In the genomic region with DNA sequence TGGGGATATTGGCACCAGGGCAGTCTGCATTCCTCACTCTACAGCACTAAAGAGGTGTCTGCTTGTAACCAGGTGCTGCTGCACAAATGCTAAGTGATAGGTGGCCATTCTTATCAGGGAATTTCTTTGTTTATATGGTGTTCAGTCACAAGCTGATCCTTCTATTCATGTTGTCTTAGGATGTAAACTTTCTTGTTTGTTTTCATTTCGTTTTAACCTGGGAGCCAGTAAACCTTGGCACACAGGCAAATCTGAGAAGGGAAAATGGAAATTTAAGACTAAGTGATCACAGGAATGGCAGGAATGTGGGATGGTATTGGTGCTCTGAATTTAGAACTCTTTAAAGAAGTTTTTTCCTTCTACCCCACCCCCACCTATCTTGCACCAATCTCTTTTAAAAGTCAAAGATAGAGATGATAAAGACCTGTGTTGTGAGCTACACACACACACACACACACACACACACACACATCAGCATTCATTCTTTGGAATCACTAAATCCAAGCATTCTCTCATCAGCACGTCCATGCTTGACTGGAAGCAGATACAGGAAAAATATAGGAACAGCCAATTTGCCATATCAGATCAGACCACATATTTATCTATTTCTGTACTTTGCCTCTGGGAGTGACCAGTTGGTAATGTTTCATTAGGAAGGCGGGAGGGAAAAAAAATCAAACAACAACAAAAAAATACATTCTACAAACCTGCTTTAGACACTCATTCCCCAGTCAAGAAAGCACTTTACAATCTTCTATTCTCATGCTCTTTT, we compare ENCODE assay signal across 33 cellular contexts.
DNase-seq lines count a peak whose midpoint lies in the region; ATAC-seq and TF ChIP-seq lines count a peak whose summit lies in the region.
"Had no signal": no experiment of that assay in that cellular context is flagged by ENCODE, and none has a peak within 500 bp of the region (broad histone marks: within the 10 kb centered on the region; RNA-seq: fewer than 3 reads in every experiment).

No MANE protein-coding gene starts in this region.

- H3K27me3 Mint-ChIP-seq in GM23338 (ENCODE audit: insufficient read depth, low read depth, poor library complexity) (peaks cover 2% of the 10 kb centered on the region), neural progenitor cell (ENCODE audit: insufficient read depth, low read depth) (peaks cover 2% of the 10 kb centered on the region)
- H3K27me3 Mint-ChIP-seq: activated CD4-positive, alpha-beta memory T cell treated with anti-CD3 and anti-CD28 coated beads, Interleukin-2, amount 10 ng/mL, durations not matched to agents 7 days and 5 days; activated T-helper 17 cell treated with anti-CD3 and anti-CD28 coated beads, Interleukin-2, amount 50 U/mL, for 72 hours; stimulated activated naive B cell treated with anti-CD40 and anti-IgM and Interleukin-4, amounts not matched to agents 10 μg/mL and 1 μg/mL and 100 μg/mL, for 72 hours; T-cell had no signal

- WGBS in smooth muscle cell (ENCODE audit: low lambda C conversion rate), result 51% methylated on average over 3 of the region's 3 CpGs
- 61 to 64% methylated on average over 3 of the region's 3 CpGs for WGBS in heart right ventricle, 2 donors

- no peaks in the 10 kb centered on the region for H3K9me3 ChIP-seq in NT2/D1 (ENCODE audit: insufficient read depth, low read length)
- H3K9me3 ChIP-seq in iPS-18a (ENCODE audit: control insufficient read depth, low read depth, low read length), result no peaks in the 10 kb centered on the region
- no peaks in the 10 kb centered on the region for H3K9me3 ChIP-seq in neural progenitor cell (ENCODE audit: low read depth)
- no peaks in the 10 kb centered on the region for H3K9me3 ChIP-seq in smooth muscle cell (replicated peaks; ENCODE audit: low read depth)
- H3K9me3 ChIP-seq in heart right ventricle, result peaks cover 0 to 3% (median 0%) of the 10 kb centered on the region in 11 donors
- no peaks in the 10 kb centered on the region; the same call in 1 of the 2 replicates for H3K9me3 ChIP-seq in PC-9 (ENCODE audit: insufficient read depth, low read depth)
- H3K9me3 ChIP-seq: BLaER1 treated with 17β-estradiol and CSF1 and Interleukin-3, amounts not matched to agents 10 nM and 100 nM; colonic mucosa; sigmoid colon; SJCRH30; suprapubic skin had no signal

- H3K9me3 Mint-ChIP-seq in GM23338, result 0 out of 3 replicates have a peak, but pooled peaks cover 6% of the 10 kb centered on the region
- peaks cover 8% of the 10 kb centered on the region for H3K9me3 Mint-ChIP-seq in neural progenitor cell

- H3K9me2 ChIP-seq in GM23338 (ENCODE audit: insufficient read depth) (no peaks in the 10 kb centered on the region), PC-9 (ENCODE audit: insufficient read depth) (no peaks in the 10 kb centered on the region)

- H3K36me3 ChIP-seq in GM23338 (ENCODE audit: insufficient read depth) (no peaks in the 10 kb centered on the region), NT2/D1 (ENCODE audit: insufficient read depth, insufficient read length, low read length) (no peaks in the 10 kb centered on the region), iPS-18a (ENCODE audit: control insufficient read depth, low read depth, low read length) (no peaks in the 10 kb centered on the region), neural progenitor cell (no peaks in the 10 kb centered on the region), smooth muscle cell (ENCODE audit: low read depth) (no peaks in the 10 kb centered on the region), heart right ventricle (no peaks in the 10 kb centered on the region), PC-9 (ENCODE audit: low read depth) (no peaks in the 10 kb centered on the region)
- H3K36me3 ChIP-seq: BLaER1 treated with 17β-estradiol and CSF1 and Interleukin-3, amounts not matched to agents 10 nM and 100 nM; cardiac muscle cell; colonic mucosa; sigmoid colon; SJCRH30; suprapubic skin had no signal

- intact Hi-C loops in heart right ventricle (cut with DNase I) (no loop called here), PC-9 (cut with micrococcal nuclease; ENCODE audit: unreplicated experiment) (no loop called here)

- peaks cover 38% of the 10 kb centered on the region for H3K4me1 ChIP-seq in GM23338 (ENCODE audit: insufficient read depth)
- H3K4me1 ChIP-seq in NT2/D1 (ENCODE audit: insufficient read depth, insufficient read length), result no peaks in the 10 kb centered on the region
- peaks cover 40% of the 10 kb centered on the region for H3K4me1 ChIP-seq in iPS-18a (ENCODE audit: control insufficient read depth, low read depth, low read length)
- peaks cover 45% of the 10 kb centered on the region for H3K4me1 ChIP-seq in neural progenitor cell
- peaks cover 4% of the 10 kb centered on the region for H3K4me1 ChIP-seq in smooth muscle cell (ENCODE audit: low read depth)
- peaks cover 0 to 12% (median 0%) of the 10 kb centered on the region in 9 donors for H3K4me1 ChIP-seq in heart right ventricle
- H3K4me1 ChIP-seq in PC-9 (replicated peaks; ENCODE audit: insufficient read depth), result no peaks in the 10 kb centered on the region
- H3K4me1 ChIP-seq: colonic mucosa, sigmoid colon, SJCRH30, suprapubic skin had no signal

- no peaks in the 10 kb centered on the region for H3F3A ChIP-seq in GM23338 (replicated peaks; ENCODE audit: low read depth)
- no peaks in the 10 kb centered on the region for H3F3A ChIP-seq in neural progenitor cell (ENCODE audit: low read depth)
- no peaks in the 10 kb centered on the region for H3F3A ChIP-seq in smooth muscle cell (ENCODE audit: low read depth)
- H3F3A ChIP-seq in PC-9 (ENCODE audit: insufficient read depth, low read depth), result no peaks in the 10 kb centered on the region

- no peak for TF ChIP-seq CTCF in GM23338 (conservative IDR thresholded peaks at IDR 0.05; ENCODE audit: low read depth in 2 of 2)
- no peak for TF ChIP-seq CTCF in neural progenitor cell (IDR thresholded peaks at IDR 0.05)
- no peak for TF ChIP-seq CTCF in smooth muscle cell (IDR thresholded peaks at IDR 0.05; ENCODE audit: borderline replicate concordance, insufficient read depth, poor library complexity, severe bottlenecking)
- TF ChIP-seq CTCF in heart right ventricle (IDR thresholded peaks at IDR 0.05), result no peak
- no peak for TF ChIP-seq CTCF in PC-9 (conservative IDR thresholded peaks at IDR 0.05)

- POLR2A ChIA-PET in PC-9 (lab: Charles Lee; ENCODE audit: unreplicated experiment), result no interaction called here

- no TSS peak for BruUV-seq in PC-9 (replicated peaks; lab: Mats Ljungman, UMichigan)

- H3K36me3 Mint-ChIP-seq in GM23338 (ENCODE audit: low read depth), result peaks cover 12% of the 10 kb centered on the region; the same call in 2 of the 3 replicates
- peaks cover 2% of the 10 kb centered on the region for H3K36me3 Mint-ChIP-seq in neural progenitor cell
- H3K36me3 Mint-ChIP-seq: activated naive CD4-positive, alpha-beta T cell treated with anti-CD3 and anti-CD28 coated beads, Interleukin-2, amount 50 U/mL, for 72 hours; stimulated activated naive B cell treated with anti-CD40 and anti-IgM and Interleukin-4, amounts not matched to agents 10 μg/mL and 1 μg/mL and 100 μg/mL, for 72 hours; T-cell had no signal

- H3K4me3 ChIP-seq in GM23338, result no peak overlapping the region
- H3K4me3 ChIP-seq in NT2/D1 (ENCODE audit: insufficient read length, low read depth), result no peak overlapping the region
- H3K4me3 ChIP-seq in iPS-18a (ENCODE audit: low read length), result peak overlapping the region; percentile 25
- H3K4me3 ChIP-seq in neural progenitor cell, result no peak overlapping the region
- H3K4me3 ChIP-seq in smooth muscle cell, result no peak overlapping the region
- H3K4me3 ChIP-seq in heart right ventricle, result no peak overlapping the region
- H3K4me3 ChIP-seq in PC-9, result no peak overlapping the region
- H3K4me3 ChIP-seq: BLaER1 treated with 17β-estradiol and CSF1 and Interleukin-3, amounts not matched to agents 10 nM and 100 nM; cardiac muscle cell; colonic mucosa; lung; sigmoid colon; SJCRH30; suprapubic skin had no signal

- H2AFZ ChIP-seq in GM23338 (no peak overlapping the region), neural progenitor cell (replicated peaks) (no peak overlapping the region), smooth muscle cell (ENCODE audit: low read depth) (no peak overlapping the region), PC-9 (no peak overlapping the region)

- H3K79me2 ChIP-seq in GM23338 (replicated peaks; ENCODE audit: insufficient read depth) (no peaks in the 10 kb centered on the region), neural progenitor cell (ENCODE audit: low read depth) (no peaks in the 10 kb centered on the region), smooth muscle cell (ENCODE audit: low read depth) (no peaks in the 10 kb centered on the region), PC-9 (ENCODE audit: low read depth) (no peaks in the 10 kb centered on the region)

- DNase-seq in GM23338 (ENCODE audit: low spot score) (peak; percentile 79), NT2/D1 (ENCODE audit: low read depth, low spot score) (peak; percentile 32), neural progenitor cell (ENCODE audit: low spot score) (peak; percentile 37), smooth muscle cell (lab: John Stamatoyannopoulos, UW; ENCODE audit: unreplicated experiment) (no peak), heart right ventricle (no peak), PC-9 (no peak)
- no peak for DNase-seq in activated naive CD4-positive, alpha-beta T cell treated with anti-CD3 and anti-CD28 coated beads, Interleukin-2, amount 50 U/mL, for 16 hours
- DNase-seq: activated CD4-positive, alpha-beta memory T cell treated with anti-CD3 and anti-CD28 coated beads, Interleukin-2, amount 10 ng/mL, durations not matched to agents 7 days and 5 days; activated CD8-positive, alpha-beta memory T cell treated with anti-CD3 and anti-CD28 coated beads, Interleukin-2, amount 50 U/mL, for 48 hours; anterior cingulate cortex; colonic mucosa; DMS79; foreskin fibroblast; GF-D8; Karpas-422; kidney; NCI-H2171; NCI-H510A treated with DMSO at 0.1 percent for 48 hours; sigmoid colon; SJCRH30; stimulated activated CD4-positive, alpha-beta T cell treated with anti-CD3 and anti-CD28 coated beads, Interleukin-15, amount 100 ng/mL, for 24 hours; stimulated activated naive B cell treated with anti-CD40 and anti-IgM and Interleukin-4, amounts not matched to agents 10 μg/mL and 1 μg/mL and 100 μg/mL, for 72 hours; T-cell had no signal

- H3K4me1 Mint-ChIP-seq in GM23338, result peaks cover 51% of the 10 kb centered on the region
- H3K4me1 Mint-ChIP-seq in neural progenitor cell, result peaks cover 13% of the 10 kb centered on the region
- H3K4me1 Mint-ChIP-seq: activated CD4-positive, alpha-beta memory T cell treated with anti-CD3 and anti-CD28 coated beads, Interleukin-2, amount 10 ng/mL, durations not matched to agents 7 days and 5 days; activated T-helper 17 cell treated with anti-CD3 and anti-CD28 coated beads, Interleukin-2, amount 50 U/mL, for 72 hours; stimulated activated naive B cell treated with anti-CD40 and anti-IgM and Interleukin-4, amounts not matched to agents 10 μg/mL and 1 μg/mL and 100 μg/mL, for 72 hours; T-cell had no signal

- no peak overlapping the region for H3K9ac ChIP-seq in NT2/D1 (ENCODE audit: insufficient read length, low read depth)
- H3K9ac ChIP-seq in iPS-18a (ENCODE audit: low read length), result no peak overlapping the region
- no peak overlapping the region for H3K9ac ChIP-seq in neural progenitor cell
- no peak overlapping the region for H3K9ac ChIP-seq in smooth muscle cell (ENCODE audit: low read depth)
- H3K9ac ChIP-seq: BLaER1 treated with 17β-estradiol and CSF1 and Interleukin-3, amounts not matched to agents 10 nM and 100 nM had no signal

- ATAC-seq in GM23338, result peak; percentile 96
- no peak for ATAC-seq in heart right ventricle
- ATAC-seq: activated CD4-positive, CD25-positive, alpha-beta regulatory T cell treated with anti-CD3 and anti-CD28 coated beads, Interleukin-2, amount 50 U/mL, for 24 hours; activated naive CD4-positive, alpha-beta T cell treated with anti-CD3 and anti-CD28 coated beads, Interleukin-2, amount 50 U/mL, for 72 hours; activated T-helper 17 cell treated with anti-CD3 and anti-CD28 coated beads, Interleukin-2, amount 50 U/mL, for 72 hours; esophagus mucosa; stimulated activated naive B cell treated with anti-CD40 and anti-IgM and Interleukin-4, amounts not matched to agents 10 μg/mL and 1 μg/mL and 100 μg/mL, for 72 hours; T-cell had no signal

- H3K4me2 ChIP-seq in GM23338, result peak overlapping the region; percentile 4
- peak overlapping the region; percentile 38 for H3K4me2 ChIP-seq in neural progenitor cell
- no peak overlapping the region for H3K4me2 ChIP-seq in smooth muscle cell
- no peak overlapping the region for H3K4me2 ChIP-seq in PC-9
- H3K4me2 ChIP-seq: BLaER1 treated with 17β-estradiol and CSF1 and Interleukin-3, amounts not matched to agents 10 nM and 100 nM had no signal

- no peaks in the 10 kb centered on the region for H4K20me1 ChIP-seq in GM23338 (replicated peaks; ENCODE audit: insufficient read depth)
- no peaks in the 10 kb centered on the region for H4K20me1 ChIP-seq in neural progenitor cell (ENCODE audit: low read depth)
- H4K20me1 ChIP-seq in smooth muscle cell (ENCODE audit: low read depth), result no peaks in the 10 kb centered on the region
- no peaks in the 10 kb centered on the region for H4K20me1 ChIP-seq in PC-9 (ENCODE audit: insufficient read depth)
- H4K20me1 ChIP-seq: BLaER1 treated with 17β-estradiol and CSF1 and Interleukin-3, amounts not matched to agents 10 nM and 100 nM had no signal

- H3K27ac ChIP-seq in GM23338 (ENCODE audit: low read depth) (peak overlapping the region; percentile 34), iPS-18a (ENCODE audit: low read length) (peak overlapping the region; percentile 67), neural progenitor cell (no peak overlapping the region), smooth muscle cell (ENCODE audit: low read depth) (no peak overlapping the region), heart right ventricle (no peak overlapping the region), PC-9 (no peak overlapping the region)
- H3K27ac ChIP-seq: BLaER1 treated with 17β-estradiol and CSF1 and Interleukin-3, amounts not matched to agents 10 nM and 100 nM; cardiac muscle cell; colonic mucosa; sigmoid colon; SJCRH30; suprapubic skin had no signal

- CTCF ChIA-PET in PC-9 (lab: Charles Lee), result interaction anchor here (0.7 kb wide), 1 partner anchor 308 kb away, joined by 7 read pairs; no protein-coding TSS in a partner anchor

- H3K27me3 ChIP-seq in GM23338 (ENCODE audit: insufficient read depth) (no peaks in the 10 kb centered on the region), NT2/D1 (ENCODE audit: insufficient read depth, insufficient read length) (no peaks in the 10 kb centered on the region), iPS-18a (ENCODE audit: control insufficient read depth, insufficient read depth, low read length) (no peaks in the 10 kb centered on the region), neural progenitor cell (no peaks in the 10 kb centered on the region), smooth muscle cell (ENCODE audit: low read depth) (no peaks in the 10 kb centered on the region), heart right ventricle (no peaks in the 10 kb centered on the region), PC-9 (ENCODE audit: insufficient read depth, low read depth) (no peaks in the 10 kb centered on the region)
- H3K27me3 ChIP-seq: BLaER1 treated with 17β-estradiol and CSF1 and Interleukin-3, amounts not matched to agents 10 nM and 100 nM; cardiac muscle cell; colonic mucosa; sigmoid colon; SJCRH30; suprapubic skin had no signal

- peak overlapping the region; percentile 35; the same call in 2 of the 3 replicates for H3K4me3 Mint-ChIP-seq in GM23338
- no peak overlapping the region for H3K4me3 Mint-ChIP-seq in neural progenitor cell
- H3K4me3 Mint-ChIP-seq: activated CD4-positive, alpha-beta memory T cell treated with anti-CD3 and anti-CD28 coated beads, Interleukin-2, amount 10 ng/mL, durations not matched to agents 7 days and 5 days; activated T-helper 17 cell treated with anti-CD3 and anti-CD28 coated beads, Interleukin-2, amount 50 U/mL, for 72 hours; stimulated activated naive B cell treated with anti-CD40 and anti-IgM and Interleukin-4, amounts not matched to agents 10 μg/mL and 1 μg/mL and 100 μg/mL, for 72 hours; T-cell had no signal

- H3K27ac Mint-ChIP-seq in GM23338 (peak overlapping the region; percentile 96), neural progenitor cell (no peak overlapping the region)
- H3K27ac Mint-ChIP-seq: activated CD4-positive, alpha-beta memory T cell treated with anti-CD3 and anti-CD28 coated beads, Interleukin-2, amount 10 ng/mL, durations not matched to agents 7 days and 5 days; activated naive CD4-positive, alpha-beta T cell treated with anti-CD3 and anti-CD28 coated beads, Interleukin-2, amount 50 U/mL, for 72 hours; activated T-helper 17 cell treated with anti-CD3 and anti-CD28 coated beads, Interleukin-2, amount 50 U/mL, for 72 hours; progenitor cell of endocrine pancreas; stimulated activated naive B cell treated with anti-CD40 and anti-IgM and Interleukin-4, amounts not matched to agents 10 μg/mL and 1 μg/mL and 100 μg/mL, for 72 hours; T-cell had no signal

Comparison
In these comparisons a context has a peak if more than half of its experiments do, and no peak if none do; other contexts are left out.
1. DNase-seq: peak in GM23338 (single experiment), NT2/D1 (single experiment) and neural progenitor cell (single experiment); none in smooth muscle cell (single experiment), activated naive CD4-positive, alpha-beta T cell treated with anti-CD3 and anti-CD28 coated beads, Interleukin-2, amount 50 U/mL, for 16 hours (single experiment), heart right ventricle (0 of 2) and PC-9 (0 of 2).
2. H3K27ac ChIP-seq: peak in GM23338 (single experiment) and iPS-18a (single experiment); none in neural progenitor cell (single experiment), smooth muscle cell (single experiment), heart right ventricle (0 of 10) and PC-9 (single experiment).
3. H3K4me2 ChIP-seq: peak in GM23338 (single experiment) and neural progenitor cell (single experiment); none in smooth muscle cell (single experiment) and PC-9 (single experiment).